In the genomic region with DNA sequence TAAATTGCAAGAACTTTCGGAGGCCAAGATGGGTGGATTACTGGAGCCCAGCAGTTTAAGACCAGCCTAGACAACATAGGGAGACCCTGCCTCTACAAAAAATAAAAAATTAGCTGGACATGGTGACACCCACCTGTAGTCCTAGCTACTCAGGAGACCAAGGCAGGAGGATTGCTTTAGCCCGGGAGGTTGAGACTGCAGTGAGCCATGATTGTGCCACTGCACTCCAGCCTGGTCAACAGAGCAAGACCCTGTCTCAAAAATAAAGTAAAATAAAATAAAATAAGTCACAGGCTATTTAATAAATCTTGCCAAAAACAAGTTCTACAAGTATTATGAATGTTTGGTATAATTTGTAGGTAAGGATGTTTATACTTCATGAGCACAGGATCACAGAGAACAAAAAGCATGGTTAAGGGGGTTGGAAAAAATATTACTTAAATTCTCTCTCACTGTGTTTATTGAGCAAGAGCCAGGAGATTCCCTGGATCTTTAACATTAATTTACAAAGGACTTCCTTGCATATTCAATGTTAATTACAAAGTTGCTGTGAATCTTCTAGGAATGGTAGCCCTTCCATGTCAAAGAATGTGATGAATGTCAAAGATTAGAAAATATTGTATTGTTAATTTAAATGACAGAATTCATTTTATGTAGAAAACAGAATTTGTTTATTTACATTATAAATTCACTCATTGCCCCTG, we compare ENCODE assay signal across 14 cellular contexts.
A peak's percentile ranks its signal among the peaks of the same experiment; 100 is the strongest.
DNase-seq lines count a peak whose midpoint lies in the region; ATAC-seq and TF ChIP-seq lines count a peak whose summit lies in the region.
"Had no signal": no experiment of that assay in that cellular context is flagged by ENCODE, and none has a peak within 500 bp of the region (broad histone marks: within the 10 kb centered on the region; RNA-seq: fewer than 3 reads in every experiment).

No MANE protein-coding gene starts in this region.

- TF ChIP-seq CTCF in H9 (conservative IDR thresholded peaks at IDR 0.05) (no peak), WTC11 (IDR thresholded peaks at IDR 0.05) (no peak), upper lobe of right lung (IDR thresholded peaks at IDR 0.05) (no peak)

- H3K4me1 ChIP-seq in H9 (ENCODE audit: insufficient read depth, low read length) = no peaks in the 10 kb centered on the region; the same call in 1 of the 2 replicates
- no peaks in the 10 kb centered on the region for H3K4me1 ChIP-seq in upper lobe of right lung
- H3K4me1 ChIP-seq in aorta (ENCODE audit: control insufficient read depth in 1 of 2, insufficient read depth in 2 of 2, low read length in 2 of 2) = no peaks in the 10 kb centered on the region
- H3K4me1 ChIP-seq: BLaER1 had no signal

- H3K27ac Mint-ChIP-seq in H9 = peak overlapping the region; percentile 18 to 97 (median 66); a peak in 4 of 7 replicates
- H3K27ac Mint-ChIP-seq in WTC11 = peak overlapping the region; percentile 64
- peak overlapping the region; percentile 19 for H3K27ac Mint-ChIP-seq in memory B cell

- no peak overlapping the region for H3K4ac ChIP-seq in H9 (ENCODE audit: low read depth, low read length)

- H3K23me2 ChIP-seq in H9 (ENCODE audit: insufficient read length, low read depth, low read length, poor library complexity, severe bottlenecking) = no peaks in the 10 kb centered on the region

- H3K36me3 ChIP-seq in upper lobe of right lung = no peaks in the 10 kb centered on the region
- no peaks in the 10 kb centered on the region for H3K36me3 ChIP-seq in aorta (ENCODE audit: control insufficient read depth in 1 of 2, insufficient read depth in 2 of 2, low read length in 1 of 2)
- H3K36me3 ChIP-seq: BLaER1 had no signal

- H3K4me1 Mint-ChIP-seq in H9 = peaks cover 31 to 33% of the 10 kb centered on the region in 2 experiments
- peaks cover 57% of the 10 kb centered on the region for H3K4me1 Mint-ChIP-seq in WTC11
- peaks cover 13% of the 10 kb centered on the region for H3K4me1 Mint-ChIP-seq in memory B cell

- no peak overlapping the region for H3T11ph ChIP-seq in H9 (ENCODE audit: low read length)

- H3K27me3 ChIP-seq in H9 (ENCODE audit: insufficient read depth, low read length) (no peaks in the 10 kb centered on the region), upper lobe of right lung (no peaks in the 10 kb centered on the region), aorta (ENCODE audit: control insufficient read depth in 1 of 2, insufficient read depth in 2 of 2, low read length in 1 of 2) (no peaks in the 10 kb centered on the region)
- H3K27me3 ChIP-seq: BLaER1 had no signal

- H3K27me3 Mint-ChIP-seq in H9 (ENCODE audit: low read depth) (no peaks in the 10 kb centered on the region), WTC11 (ENCODE audit: low read depth) (no peaks in the 10 kb centered on the region), memory B cell (no peaks in the 10 kb centered on the region)
- H3K27me3 Mint-ChIP-seq: CD4-positive, alpha-beta memory T cell had no signal

- H3K27ac ChIP-seq in H9 (ENCODE audit: insufficient read length, low read depth, low read length) (no peak overlapping the region), upper lobe of right lung (no peak overlapping the region), aorta (ENCODE audit: low read depth in 1 of 2, low read length in 2 of 2) (no peak overlapping the region)
- H3K27ac ChIP-seq: BLaER1 had no signal

- intact Hi-C loops in upper lobe of right lung (cut with DNase I) (no loop called here), aorta (cut with DNase I) (no loop called here)

- H2BK120ac ChIP-seq in H9 (ENCODE audit: low read depth, low read length, poor library complexity, severe bottlenecking) = no peak overlapping the region

- no peaks in the 10 kb centered on the region for H4K20me1 ChIP-seq in H9 (ENCODE audit: control insufficient read depth, insufficient read depth, insufficient read length)

- no peak overlapping the region for H2BK12ac ChIP-seq in H9 (ENCODE audit: insufficient read length, low read depth, low read length)

- no peak overlapping the region for H3K4me2 ChIP-seq in H9 (ENCODE audit: insufficient read depth, insufficient read length, low read length)
- H3K4me2 ChIP-seq: BLaER1 had no signal

- no peaks in the 10 kb centered on the region for H3K79me1 ChIP-seq in H9 (ENCODE audit: insufficient read depth, low read depth, low read length, poor library complexity, severe bottlenecking)

- H2AK5ac ChIP-seq in H9 (ENCODE audit: insufficient read length, low read length) = no peak overlapping the region

- H2AFZ ChIP-seq in H9 (ENCODE audit: low read length) = no peak overlapping the region

- H3K79me2 ChIP-seq in H9 (ENCODE audit: insufficient read depth, low read length) = no peaks in the 10 kb centered on the region

- POLR2A ChIA-PET in WTC11 (lab: Charles Lee) = no interaction called here

- ATAC-seq in WTC11 (peak; percentile 53), memory B cell (ENCODE audit: low read depth) (no peak), upper lobe of right lung (no peak), HG03432 (IDR thresholded peaks at IDR 0.05; ENCODE audit: unreplicated experiment) (no peak), aorta (ENCODE audit: low FRiP score) (no peak)

- no peak overlapping the region for H3K23ac ChIP-seq in H9 (ENCODE audit: insufficient read length, low read depth, low read length)

- DNase-seq in H9 (no peak), WTC11 (ENCODE audit: low spot score) (no peak), memory B cell (ENCODE audit: low spot score in 2 of 2) (no peak), upper lobe of right lung (no peak), NCI-H1436 treated with DMSO at 0.1 percent for 48 hours (lab: John Stamatoyannopoulos, UW) (no peak), aorta (no peak)
- DNase-seq: 8988T; CD4-positive, alpha-beta memory T cell; DMS153; DMS79; GDM1; HCEC 1CT had no signal

- no peak overlapping the region for H3K4me3 ChIP-seq in upper lobe of right lung
- no peak overlapping the region for H3K4me3 ChIP-seq in aorta (ENCODE audit: low read length in 2 of 2)
- H3K4me3 ChIP-seq: BLaER1 had no signal

- H4K91ac ChIP-seq in H9 (ENCODE audit: insufficient read length, low read depth, low read length) = no peak overlapping the region

- H3K9ac ChIP-seq in H9 (ENCODE audit: extremely low read depth, insufficient read length, low read length) = no peak overlapping the region
- H3K9ac ChIP-seq: BLaER1 had no signal

- H3K4me3 Mint-ChIP-seq in H9 (no peak overlapping the region), WTC11 (no peak overlapping the region), memory B cell (no peak overlapping the region)
- H3K4me3 Mint-ChIP-seq: CD4-positive, alpha-beta memory T cell had no signal

- no peak overlapping the region for H4K8ac ChIP-seq in H9 (replicated peaks; ENCODE audit: insufficient read length, low read depth, low read length)

- H3K9me3 ChIP-seq in H9 (ENCODE audit: control insufficient read depth, low read depth, low read length) (no peaks in the 10 kb centered on the region), upper lobe of right lung (no peaks in the 10 kb centered on the region), aorta (ENCODE audit: control insufficient read depth, low read length) (no peaks in the 10 kb centered on the region)
- H3K9me3 ChIP-seq: BLaER1 had no signal

- no peak overlapping the region for H2BK5ac ChIP-seq in H9 (ENCODE audit: insufficient read length, low read length)

- no peak overlapping the region for H2BK15ac ChIP-seq in H9 (ENCODE audit: low read depth, low read length)

- H3K56ac ChIP-seq in H9 (ENCODE audit: insufficient read length, low read depth, low read length) = no peak overlapping the region

- H3K9me3 Mint-ChIP-seq in H9 (no peaks in the 10 kb centered on the region), WTC11 (peaks cover 10% of the 10 kb centered on the region; the same call in 1 of the 2 replicates), memory B cell (peaks cover 1% of the 10 kb centered on the region)

- H2BK20ac ChIP-seq in H9 (ENCODE audit: low read depth, low read length, poor library complexity, severe bottlenecking) = no peak overlapping the region

- no peak overlapping the region for H3K14ac ChIP-seq in H9 (ENCODE audit: insufficient read depth, low read length)

- H3K36me3 Mint-ChIP-seq in H9 (ENCODE audit: insufficient read depth in 1 of 3, low read depth in 3 of 3) (peaks cover 0 to 4% (median 2%) of the 10 kb centered on the region in 3 experiments; a peak in 2 of 7 replicates), WTC11 (peaks cover 4% of the 10 kb centered on the region; the same call in 1 of the 2 replicates), memory B cell (peaks cover 6% of the 10 kb centered on the region)

- CTCF ChIA-PET in WTC11 (lab: Charles Lee) = no interaction called here

- H4K5ac ChIP-seq in H9 (ENCODE audit: insufficient read length, low read depth, low read length) = no peak overlapping the region

- H3K18ac ChIP-seq in H9 (ENCODE audit: insufficient read length, low read depth, low read length) = no peak overlapping the region

- no CpG with 5 or more reads among the region's 2 CpGs for WGBS in H9 (ENCODE audit: extremely low coverage, insufficient read length, low lambda C conversion rate)
- 95 to 100% methylated on average over 2 of the region's 2 CpGs for WGBS in aorta, 2 donors

TF ChIP-seq in WTC11, 78 proteins besides CTCF, POLR2A, EP300 and RAD21:
- peak; percentile 93 for TF ChIP-seq ZNF121 (CRISPR knock-in tag; IDR thresholded peaks at IDR 0.05)
- TF ChIP-seq, protein P1, sequence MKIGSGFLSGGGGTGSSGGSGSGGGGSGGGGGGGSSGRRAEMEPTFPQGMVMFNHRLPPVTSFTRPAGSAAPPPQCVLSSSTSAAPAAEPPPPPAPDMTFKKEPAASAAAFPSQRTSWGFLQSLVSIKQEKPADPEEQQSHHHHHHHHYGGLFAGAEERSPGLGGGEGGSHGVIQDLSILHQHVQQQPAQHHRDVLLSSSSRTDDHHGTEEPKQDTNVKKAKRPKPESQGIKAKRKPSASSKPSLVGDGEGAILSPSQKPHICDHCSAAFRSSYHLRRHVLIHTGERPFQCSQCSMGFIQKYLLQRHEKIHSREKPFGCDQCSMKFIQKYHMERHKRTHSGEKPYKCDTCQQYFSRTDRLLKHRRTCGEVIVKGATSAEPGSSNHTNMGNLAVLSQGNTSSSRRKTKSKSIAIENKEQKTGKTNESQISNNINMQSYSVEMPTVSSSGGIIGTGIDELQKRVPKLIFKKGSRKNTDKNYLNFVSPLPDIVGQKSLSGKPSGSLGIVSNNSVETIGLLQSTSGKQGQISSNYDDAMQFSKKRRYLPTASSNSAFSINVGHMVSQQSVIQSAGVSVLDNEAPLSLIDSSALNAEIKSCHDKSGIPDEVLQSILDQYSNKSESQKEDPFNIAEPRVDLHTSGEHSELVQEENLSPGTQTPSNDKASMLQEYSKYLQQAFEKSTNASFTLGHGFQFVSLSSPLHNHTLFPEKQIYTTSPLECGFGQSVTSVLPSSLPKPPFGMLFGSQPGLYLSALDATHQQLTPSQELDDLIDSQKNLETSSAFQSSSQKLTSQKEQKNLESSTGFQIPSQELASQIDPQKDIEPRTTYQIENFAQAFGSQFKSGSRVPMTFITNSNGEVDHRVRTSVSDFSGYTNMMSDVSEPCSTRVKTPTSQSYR (CRISPR knock-in tag; IDR thresholded peaks at IDR 0.05) = no peak
- TF ChIP-seq FOXP1 (CRISPR knock-in tag; IDR thresholded peaks at IDR 0.05; ENCODE audit: borderline replicate concordance) = no peak
